ENCODE assay signal across 13 cellular contexts in genomic region chr3:4322635-4323034, GRCh38. TPM values are rescaled to one million over a fixed set of nuclear protein-coding genes. Genes with fewer than 3 reads are reported as not detected.
DNase-seq lines count a peak whose midpoint lies in the region; ATAC-seq and TF ChIP-seq lines count a peak whose summit lies in the region.
"Had no signal": no experiment of that assay in that cellular context is flagged by ENCODE, and none has a peak within 500 bp of the region (broad histone marks: within the 10 kb centered on the region; RNA-seq: fewer than 3 reads in every experiment).

No MANE protein-coding gene starts in this region.

- H3K4me3 ChIP-seq in right lobe of liver (no peak overlapping the region), mucosa of descending colon (no peak overlapping the region)

- H3K27ac Mint-ChIP-seq in CD4-positive, alpha-beta T cell, result no peak overlapping the region

- ATAC-seq in right lobe of liver, result peak; percentile 76 to 92 (median 83)
- ATAC-seq in mucosa of descending colon, result no peak
- ATAC-seq in CD4-positive, alpha-beta T cell (ENCODE audit: poor library complexity), result no peak
- ATAC-seq: activated T-cell treated with anti-CD3 and anti-CD28 coated beads, Interleukin-2, amount 50 U/mL, for 72 hours had no signal

- no peaks in the 10 kb centered on the region for H3K9me3 Mint-ChIP-seq in CD4-positive, alpha-beta T cell
- H3K9me3 Mint-ChIP-seq: central memory CD8-positive, alpha-beta T cell had no signal

- DNase-seq in CD1c-positive myeloid dendritic cell (ENCODE audit: extremely low spot score) (peak; percentile 44), LHCN-M2 (ENCODE audit: low read depth) (peak; percentile 64), astrocyte of the hippocampus (ENCODE audit: low read depth, low spot score) (peak; percentile 24), right lobe of liver (peak in 1 of 3 donors; percentile 50), mucosa of descending colon (no peak), NCI-H82 treated with DMSO at 0.1 percent for 48 hours (lab: John Stamatoyannopoulos, UW; ENCODE audit: unreplicated experiment) (no peak), NCI-H2107 treated with DMSO at 0.1 percent for 48 hours (lab: John Stamatoyannopoulos, UW; ENCODE audit: unreplicated experiment) (no peak)
- no peak for DNase-seq in CD4-positive, alpha-beta T cell
- DNase-seq: activated T-cell treated with anti-CD3 and anti-CD28 coated beads, Interleukin-2, amount 50 U/mL, for 72 hours; GDM1; stimulated activated CD8-positive, alpha-beta memory T cell treated with anti-CD3 and anti-CD28 coated beads, Interleukin-4, amount 100 ng/mL, for 48 hours had no signal

- WGBS in right lobe of liver (ENCODE audit: insufficient coverage, low coverage, low lambda C conversion rate, missing lambda C conversion rate), result 87% methylated on average over 1 of the region's 1 CpG

- H3K4me1 ChIP-seq in right lobe of liver (peaks cover 0 to 21% (median 8%) of the 10 kb centered on the region in 4 donors), mucosa of descending colon (ENCODE audit: low read depth) (peaks cover 9% of the 10 kb centered on the region)

- H3K27me3 ChIP-seq in right lobe of liver, result no peaks in the 10 kb centered on the region
- no peaks in the 10 kb centered on the region for H3K27me3 ChIP-seq in CD4-positive, alpha-beta T cell (ENCODE audit: control insufficient read depth, insufficient read depth, low read length)

- intact Hi-C loops in right lobe of liver (cut with DNase I) (no loop called here), mucosa of descending colon (cut with DNase I, micrococcal nuclease) (no loop called here)
- intact Hi-C loops in CD4-positive, alpha-beta T cell (cut with DNase I, micrococcal nuclease), result no loop called here

- no peak for TF ChIP-seq POLR2A in right lobe of liver (IDR thresholded peaks at IDR 0.05)

- H3K36me3 Mint-ChIP-seq in CD4-positive, alpha-beta T cell (ENCODE audit: low read depth), result peaks cover 13% of the 10 kb centered on the region

- no peaks in the 10 kb centered on the region for H3K27me3 Mint-ChIP-seq in CD4-positive, alpha-beta T cell
- H3K27me3 Mint-ChIP-seq: central memory CD8-positive, alpha-beta T cell had no signal

- H3K4me3 Mint-ChIP-seq in CD4-positive, alpha-beta T cell, result no peak overlapping the region
- H3K4me3 Mint-ChIP-seq: activated T-cell treated with anti-CD3 and anti-CD28 coated beads, Interleukin-2, amount 50 U/mL, for 72 hours; central memory CD8-positive, alpha-beta T cell had no signal

- peak overlapping the region in 1 of 3 donors; percentile 20 for H3K27ac ChIP-seq in right lobe of liver
- H3K27ac ChIP-seq in CD4-positive, alpha-beta T cell (ENCODE audit: low read depth, low read length), result no peak overlapping the region
- H3K27ac ChIP-seq: VCaP had no signal

- POLR2A ChIA-PET in CD4-positive, alpha-beta T cell (lab: Charles Lee), result interaction anchor here (0.6 kb wide), 1 partner anchor 195 kb away, joined by 3 read pairs; no protein-coding TSS in a partner anchor

- H3K36me3 ChIP-seq in right lobe of liver (no peaks in the 10 kb centered on the region), mucosa of descending colon (ENCODE audit: low read depth) (no peaks in the 10 kb centered on the region)

- H3K9me3 ChIP-seq in right lobe of liver (no peaks in the 10 kb centered on the region), mucosa of descending colon (peaks cover 3% of the 10 kb centered on the region)
- peaks cover 3% of the 10 kb centered on the region for H3K9me3 ChIP-seq in CD4-positive, alpha-beta T cell (ENCODE audit: control insufficient read depth, low read length)

- H3K4me1 Mint-ChIP-seq in CD4-positive, alpha-beta T cell (ENCODE audit: low read depth), result peaks cover 4% of the 10 kb centered on the region
- H3K4me1 Mint-ChIP-seq: central memory CD8-positive, alpha-beta T cell had no signal

- no peak for TF ChIP-seq CTCF in right lobe of liver (IDR thresholded peaks at IDR 0.05)
- no peak for TF ChIP-seq CTCF in mucosa of descending colon (IDR thresholded peaks at IDR 0.05)
- no peak for TF ChIP-seq CTCF in CD4-positive, alpha-beta T cell (IDR thresholded peaks at IDR 0.05)

- CTCF ChIA-PET in CD4-positive, alpha-beta T cell (lab: Charles Lee), result no interaction called here

RNA-seq across cellular contexts. Expression of gene SETMAR, which starts 19.5 kb away (rescaled TPM):
- 22.0 and 25.2 TPM in 2 replicates for total RNA-seq in LHCN-M2 (2014; rRNA removed)
- polyA plus RNA-seq in LHCN-M2 (2012), result 11.1 TPM
- 1 to 10 TPM; 5.7 to 8.9 (median 7.0) TPM for total RNA-seq in right lobe of liver
- 10 to 100 TPM; 11.3 to 15.4 (median 13.2) TPM for total RNA-seq in mucosa of descending colon
- total RNA-seq in CD4-positive, alpha-beta T cell, result 1 to 10 TPM; 9.1 to 9.2 TPM

Comparison
In these comparisons a context has a peak if more than half of its experiments do, and no peak if none do; other contexts are left out.
1. DNase-seq: peak in CD1c-positive myeloid dendritic cell (single experiment), LHCN-M2 (single experiment) and astrocyte of the hippocampus (single experiment); none in mucosa of descending colon (0 of 3), CD4-positive, alpha-beta T cell (0 of 10), NCI-H82 treated with DMSO at 0.1 percent for 48 hours (single experiment) and NCI-H2107 treated with DMSO at 0.1 percent for 48 hours (single experiment).
2. ATAC-seq: peak in right lobe of liver (4 of 4); none in mucosa of descending colon (single experiment) and CD4-positive, alpha-beta T cell (single experiment).